In genomic region chr18:36756262-36756661, GRCh38 we compare ENCODE assay signal across 13 cellular contexts.
DNase-seq lines count a peak whose midpoint lies in the region; ATAC-seq and TF ChIP-seq lines count a peak whose summit lies in the region.
"Had no signal": no experiment of that assay in that cellular context is flagged by ENCODE, and none has a peak within 500 bp of the region (broad histone marks: within the 10 kb centered on the region; RNA-seq: fewer than 3 reads in every experiment).

No MANE protein-coding gene starts in this region.

- no peak overlapping the region for H3K4me2 ChIP-seq in PC-9

- POLR2A ChIA-PET in PC-9 (lab: Charles Lee; ENCODE audit: unreplicated experiment): no interaction called here

- H4K20me1 ChIP-seq in PC-9 (ENCODE audit: insufficient read depth): no peaks in the 10 kb centered on the region

- peaks cover 7% of the 10 kb centered on the region; the same call in 1 of the 2 replicates for H3K4me1 ChIP-seq in PC-9 (replicated peaks; ENCODE audit: insufficient read depth)

- no peaks in the 10 kb centered on the region for H3K9me2 ChIP-seq in PC-9 (ENCODE audit: insufficient read depth)

- H3K4me3 ChIP-seq in PC-9 (no peak overlapping the region), fibroblast of pulmonary artery (replicated peaks; ENCODE audit: low read depth, low read length) (no peak overlapping the region), retinal pigment epithelial cell (ENCODE audit: low read length) (no peak overlapping the region)

- intact Hi-C loops in PC-9 (cut with micrococcal nuclease; ENCODE audit: unreplicated experiment): loop anchor here (2.0 to 10.0 kb wide), 4 partner anchors 67 to 659 kb away; partner anchors contain the start of gene FHOD3

- no peak for ATAC-seq in HG03280 (IDR thresholded peaks at IDR 0.05; ENCODE audit: unreplicated experiment)

- H3K9me3 ChIP-seq in PC-9 (ENCODE audit: insufficient read depth, low read depth): no peaks in the 10 kb centered on the region

- no peak for TF ChIP-seq CTCF in PC-9 (conservative IDR thresholded peaks at IDR 0.05)
- TF ChIP-seq CTCF in fibroblast of pulmonary artery (IDR thresholded peaks at IDR 0.05; ENCODE audit: low read length, missing control alignments): no peak
- TF ChIP-seq CTCF in retinal pigment epithelial cell (conservative IDR thresholded peaks at IDR 0.05; ENCODE audit: low read depth, low read length): no peak

- H3K27ac ChIP-seq in PC-9: no peak overlapping the region
- H3K27ac ChIP-seq: 22Rv1, HL-60, WERI-Rb-1 had no signal

- CTCF ChIA-PET in PC-9 (lab: Charles Lee): interaction anchor here (1.0 kb wide), 1 partner anchor 65 kb away, joined by 4 read pairs; no protein-coding TSS in a partner anchor

- no peaks in the 10 kb centered on the region for H3K79me2 ChIP-seq in PC-9 (ENCODE audit: low read depth)

- H2AFZ ChIP-seq in PC-9: no peak overlapping the region

- DNase-seq in NCI-H82 (lab: John Stamatoyannopoulos, UW) (peak; percentile 33), NCI-H82 treated with DMSO at 0.1 percent for 48 hours (lab: John Stamatoyannopoulos, UW; ENCODE audit: unreplicated experiment) (no peak), PC-9 (peak; percentile 19 to 49), fibroblast of pulmonary artery (ENCODE audit: low read depth) (peak; percentile 13), retinal pigment epithelial cell (ENCODE audit: low read depth) (peak; percentile 28), RKO (ENCODE audit: low spot score) (no peak), iPS-NIHi11 (ENCODE audit: low spot score) (no peak)
- DNase-seq: activated naive CD4-positive, alpha-beta T cell treated with anti-CD3 and anti-CD28 coated beads, Interleukin-2, amount 50 U/mL, for 16 hours; occipital lobe; WERI-Rb-1 had no signal

- no peaks in the 10 kb centered on the region for H3F3A ChIP-seq in PC-9 (ENCODE audit: insufficient read depth, low read depth)

- BruUV-seq in PC-9 (replicated peaks; lab: Mats Ljungman, UMichigan): no TSS peak

- no peaks in the 10 kb centered on the region for H3K36me3 ChIP-seq in PC-9 (ENCODE audit: low read depth)
- H3K36me3 ChIP-seq: WERI-Rb-1 had no signal

- H3K27me3 ChIP-seq in PC-9 (ENCODE audit: insufficient read depth, low read depth): no peaks in the 10 kb centered on the region

Comparison
In these comparisons a context has a peak if more than half of its experiments do, and no peak if none do; other contexts are left out.
1. DNase-seq: peak in NCI-H82 (single experiment), PC-9 (2 of 2), fibroblast of pulmonary artery (single experiment) and retinal pigment epithelial cell (single experiment); none in NCI-H82 treated with DMSO at 0.1 percent for 48 hours (single experiment), RKO (single experiment) and iPS-NIHi11 (single experiment).